In genomic region chr6:112439010-112439409, GRCh38 we compare ENCODE assay signal across 14 cellular contexts.
"Had no signal": no experiment of that assay in that cellular context is flagged by ENCODE, and none has a peak within 500 bp of the region (broad histone marks: within the 10 kb centered on the region; RNA-seq: fewer than 3 reads in every experiment).

No MANE protein-coding gene starts in this region.

- ATAC-seq: activated naive CD8-positive, alpha-beta T cell treated with anti-CD3 and anti-CD28 coated beads, Interleukin-2, amount 50 U/mL, for 24 hours; effector memory CD8-positive, alpha-beta T cell; mucosa of descending colon; natural killer cell had no signal

- H3K4me1 Mint-ChIP-seq: activated CD4-positive, alpha-beta memory T cell treated with anti-CD3 and anti-CD28 coated beads, Interleukin-2, amount 10 ng/mL, durations not matched to agents 7 days and 5 days; activated naive CD8-positive, alpha-beta T cell treated with anti-CD3 and anti-CD28 coated beads, Interleukin-2, amount 50 U/mL, for 24 hours; natural killer cell had no signal

- H3K27me3 ChIP-seq: stomach, uterus had no signal

- H3K4me1 ChIP-seq: uterus had no signal

- H3K27me3 Mint-ChIP-seq: activated CD4-positive, alpha-beta memory T cell treated with anti-CD3 and anti-CD28 coated beads, Interleukin-2, amount 10 ng/mL, durations not matched to agents 7 days and 5 days; activated naive CD8-positive, alpha-beta T cell treated with anti-CD3 and anti-CD28 coated beads, Interleukin-2, amount 50 U/mL, for 24 hours; effector memory CD8-positive, alpha-beta T cell had no signal

- DNase-seq: activated CD4-positive, alpha-beta memory T cell treated with anti-CD3 and anti-CD28 coated beads, Interleukin-2, amount 10 ng/mL, durations not matched to agents 7 days and 5 days; activated CD4-positive, alpha-beta T cell treated with anti-CD3 and anti-CD28 coated beads for 1 hour; activated CD8-positive, alpha-beta memory T cell treated with anti-CD3 and anti-CD28 coated beads, Interleukin-2, amount 50 U/mL, for 48 hours; activated naive CD4-positive, alpha-beta T cell; activated naive CD8-positive, alpha-beta T cell treated with anti-CD3 and anti-CD28 coated beads, Interleukin-2, amount 50 U/mL, for 24 hours; central memory CD4-positive, alpha-beta T cell; effector memory CD8-positive, alpha-beta T cell; mucosa of descending colon; natural killer cell; occipital lobe; stimulated activated CD4-positive, alpha-beta T cell treated with anti-CD3 and anti-CD28 coated beads, Interleukin-4, amount 100 ng/mL, for 4 hours; stomach; SW 1271; uterus had no signal

- H3K9me3 Mint-ChIP-seq: activated CD4-positive, alpha-beta memory T cell treated with anti-CD3 and anti-CD28 coated beads, Interleukin-2, amount 10 ng/mL, durations not matched to agents 7 days and 5 days; activated naive CD8-positive, alpha-beta T cell treated with anti-CD3 and anti-CD28 coated beads, Interleukin-2, amount 50 U/mL, for 24 hours; effector memory CD8-positive, alpha-beta T cell; natural killer cell had no signal

- H3K27ac ChIP-seq: uterus had no signal

- H3K36me3 Mint-ChIP-seq: natural killer cell had no signal

- H3K4me3 Mint-ChIP-seq: activated CD4-positive, alpha-beta memory T cell treated with anti-CD3 and anti-CD28 coated beads, Interleukin-2, amount 10 ng/mL, durations not matched to agents 7 days and 5 days; activated naive CD8-positive, alpha-beta T cell treated with anti-CD3 and anti-CD28 coated beads, Interleukin-2, amount 50 U/mL, for 24 hours; effector memory CD8-positive, alpha-beta T cell; natural killer cell had no signal

- H3K9me3 ChIP-seq: mucosa of descending colon, stomach, uterus had no signal

- H3K36me3 ChIP-seq: stomach, uterus had no signal

- H3K4me3 ChIP-seq: mucosa of descending colon, stomach, uterus had no signal

- H3K27ac Mint-ChIP-seq: activated CD4-positive, alpha-beta memory T cell treated with anti-CD3 and anti-CD28 coated beads, Interleukin-2, amount 10 ng/mL, durations not matched to agents 7 days and 5 days; activated naive CD8-positive, alpha-beta T cell treated with anti-CD3 and anti-CD28 coated beads, Interleukin-2, amount 50 U/mL, for 24 hours; effector memory CD8-positive, alpha-beta T cell; natural killer cell had no signal
